ENCODE assay signal across 10 cellular contexts in genomic region chr1:10288059-10288615, GRCh38.
"Had no signal": no experiment of that assay in that cellular context is flagged by ENCODE, and none has a peak within 500 bp of the region (broad histone marks: within the 10 kb centered on the region; RNA-seq: fewer than 3 reads in every experiment).

No MANE protein-coding gene starts in this region.

- H3K27ac ChIP-seq: foreskin keratinocyte had no signal

- H3K9me3 ChIP-seq: adrenal gland, heart left ventricle had no signal

- DNase-seq: activated naive CD4-positive, alpha-beta T cell treated with anti-CD3 and anti-CD28 coated beads, Interleukin-2, amount 50 U/mL, for 16 hours; adrenal gland; foreskin keratinocyte; heart left ventricle; posterior cingulate gyrus; stimulated activated CD4-positive, alpha-beta T cell treated with anti-CD3 and anti-CD28 coated beads, Interleukin-12 subunit alpha, Interleukin-12 subunit beta, amount 100 ng/mL, for 4 hours; stimulated activated naive CD4-positive, alpha-beta T cell treated with Interleukin-2 at 50 U/mL for 16 hours; T-helper 2 cell had no signal

- H3K27me3 ChIP-seq: adrenal gland, foreskin keratinocyte, heart left ventricle had no signal

- H3K9me3 Mint-ChIP-seq: mesothelial cell of epicardium had no signal

- H3K4me3 Mint-ChIP-seq: mesothelial cell of epicardium had no signal

- H3K27ac Mint-ChIP-seq: mesothelial cell of epicardium had no signal

- ATAC-seq: foreskin keratinocyte, heart left ventricle, sciatic nerve had no signal

- H3K4me3 ChIP-seq: adrenal gland, heart left ventricle had no signal

- H3K4me1 ChIP-seq: foreskin keratinocyte had no signal
